ENCODE assay signal across 21 cellular contexts in genomic region chr18:63586966-63587365, GRCh38. TPM values are rescaled to one million over a fixed set of nuclear protein-coding genes. Genes with fewer than 3 reads are reported as not detected.
DNase-seq lines count a peak whose midpoint lies in the region; ATAC-seq and TF ChIP-seq lines count a peak whose summit lies in the region.
"Had no signal": no experiment of that assay in that cellular context is flagged by ENCODE, and none has a peak within 500 bp of the region (broad histone marks: within the 10 kb centered on the region; RNA-seq: fewer than 3 reads in every experiment).

Gene SERPINB13 (plus strand): TSS chr18:63587343. CDS start chr18:63588668, 1,325 bp downstream.

- no TSS peak for BruUV-seq in mammary epithelial cell (replicated peaks; lab: Mats Ljungman, UMichigan)

- H3K27me3 ChIP-seq in HL-60 (ENCODE audit: insufficient read depth, poor library complexity, severe bottlenecking), result no peaks in the 10 kb centered on the region
- H3K27me3 ChIP-seq in mammary epithelial cell (ENCODE audit: insufficient read depth, low read length), result no peaks in the 10 kb centered on the region
- H3K27me3 ChIP-seq in foreskin keratinocyte, result no peaks in the 10 kb centered on the region
- no peaks in the 10 kb centered on the region for H3K27me3 ChIP-seq in smooth muscle cell (ENCODE audit: low read depth)
- H3K27me3 ChIP-seq: BE2C had no signal

- CTCF ChIA-PET in mammary epithelial cell (lab: Charles Lee; ENCODE audit: low non-redundant PET), result interaction anchor here (0.6 kb wide), 2 partner anchors 69 to 155 kb away, joined by 14 to 15 read pairs; no protein-coding TSS in a partner anchor

- H3K4me2 ChIP-seq in mammary epithelial cell (ENCODE audit: insufficient read depth, low read depth, low read length) (peak within 1 kb of the TSS; percentile 87), smooth muscle cell (peak within 1 kb of the TSS; percentile 21)

- H3F3A ChIP-seq in smooth muscle cell (ENCODE audit: low read depth), result no peaks in the 10 kb centered on the region

- in situ Hi-C loops in mammary epithelial cell (cut with MboI; ENCODE audit: low sequenced_read_pairs in 2 of 2), result no loop called here

- H3K27ac ChIP-seq in HL-60 (replicated peaks), result peak within 1 kb of the TSS; percentile 54
- peak within 1 kb of the TSS; percentile 93 for H3K27ac ChIP-seq in mammary epithelial cell (ENCODE audit: insufficient read depth, low read depth, low read length)
- H3K27ac ChIP-seq in foreskin keratinocyte, result peak within 1 kb of the TSS; percentile 91
- peak within 1 kb of the TSS; percentile 55 for H3K27ac ChIP-seq in smooth muscle cell (ENCODE audit: low read depth)

- TF ChIP-seq CTCF in HL-60 (IDR thresholded peaks at IDR 0.05; ENCODE audit: insufficient read depth, low read length), result no peak
- TF ChIP-seq CTCF in mammary epithelial cell (conservative IDR thresholded peaks at IDR 0.05 in 1 of 2, IDR thresholded peaks at IDR 0.05 in 1 of 2; ENCODE audit: extremely low read depth in 1 of 2, insufficient read depth in 1 of 2, low read depth in 1 of 2, low read length in 2 of 2), result no peak
- peak; percentile 2 for TF ChIP-seq CTCF in foreskin keratinocyte (conservative IDR thresholded peaks at IDR 0.05)
- TF ChIP-seq CTCF in smooth muscle cell (IDR thresholded peaks at IDR 0.05; ENCODE audit: borderline replicate concordance, insufficient read depth, poor library complexity, severe bottlenecking), result no peak

- ATAC-seq in foreskin keratinocyte, result peak; percentile 88
- no peak for ATAC-seq in GM19324 (IDR thresholded peaks at IDR 0.05; ENCODE audit: low FRiP score, unreplicated experiment)

- DNase-seq in HL-60 (ENCODE audit: low read depth in 1 of 2, low spot score in 1 of 2), result no peak
- DNase-seq in mammary epithelial cell, result peak; percentile 91
- peak; percentile 98 to 99 for DNase-seq in foreskin keratinocyte
- DNase-seq in smooth muscle cell (lab: John Stamatoyannopoulos, UW; ENCODE audit: unreplicated experiment), result no peak
- no peak for DNase-seq in NK-92 (lab: John Stamatoyannopoulos, UW; ENCODE audit: unreplicated experiment)
- DNase-seq in CD1c-positive myeloid dendritic cell (ENCODE audit: extremely low spot score), result no peak
- DNase-seq: BE2C; CD4-positive, CD25-positive, alpha-beta regulatory T cell; EL; KBM-7; NCI-H1105; NCI-H146; NCI-H2029; NCI-H345; NCI-H774; OCI-M1; Right ventricle myocardium superior; SW 1271 had no signal

- intact Hi-C loops in mammary epithelial cell (cut with micrococcal nuclease), result loop anchor here (1.0 kb wide), 1 partner anchor 89 kb away; no protein-coding TSS in a partner anchor

- H3K79me2 ChIP-seq in mammary epithelial cell (ENCODE audit: insufficient read depth, low read length), result no peaks in the 10 kb centered on the region
- H3K79me2 ChIP-seq in smooth muscle cell (ENCODE audit: low read depth), result no peaks in the 10 kb centered on the region

- dilution Hi-C loops in mammary epithelial cell (cut with HindIII; ENCODE audit: low sequenced_read_pairs), result loop anchor here (5.0 kb wide), 1 partner anchor 80 kb away; no protein-coding TSS in a partner anchor

- H3K4me1 ChIP-seq in mammary epithelial cell (ENCODE audit: insufficient read depth, low read length) (peaks cover 30% of the 10 kb centered on the region), foreskin keratinocyte (peaks cover 42% of the 10 kb centered on the region), smooth muscle cell (ENCODE audit: low read depth) (peaks cover 5% of the 10 kb centered on the region)
- H3K4me1 ChIP-seq: BE2C had no signal

- H3K4me3 ChIP-seq in HL-60 (replicated peaks; ENCODE audit: insufficient read depth, low read length) (no peak within 1 kb of the TSS), mammary epithelial cell (replicated peaks in 1 of 3; ENCODE audit: insufficient read depth in 1 of 3, low read depth in 2 of 3, low read length in 3 of 3) (peak within 1 kb of the TSS; percentile 42 to 45 (median 45)), smooth muscle cell (peak within 1 kb of the TSS; percentile 19)

- H3K36me3 ChIP-seq in mammary epithelial cell (ENCODE audit: insufficient read depth, low read length), result no peaks in the 10 kb centered on the region
- no peaks in the 10 kb centered on the region for H3K36me3 ChIP-seq in smooth muscle cell (ENCODE audit: low read depth)
- H3K36me3 ChIP-seq: BE2C had no signal

- H4K20me1 ChIP-seq in mammary epithelial cell (ENCODE audit: insufficient read depth, low read length) (no peaks in the 10 kb centered on the region), smooth muscle cell (ENCODE audit: low read depth) (no peaks in the 10 kb centered on the region)

- H2AFZ ChIP-seq in mammary epithelial cell (ENCODE audit: low read depth, low read length), result peak within 1 kb of the TSS; percentile 82
- no peak within 1 kb of the TSS for H2AFZ ChIP-seq in smooth muscle cell (ENCODE audit: low read depth)

- H3K9ac ChIP-seq in mammary epithelial cell (ENCODE audit: insufficient read depth, low read length), result peak within 1 kb of the TSS; percentile 59
- peak within 1 kb of the TSS; percentile 38 for H3K9ac ChIP-seq in smooth muscle cell (ENCODE audit: low read depth)

- H3K9me3 ChIP-seq in mammary epithelial cell (replicated peaks; ENCODE audit: insufficient read depth, low read length) (no peaks in the 10 kb centered on the region), smooth muscle cell (replicated peaks; ENCODE audit: low read depth) (no peaks in the 10 kb centered on the region)
- H3K9me3 ChIP-seq: BE2C had no signal

- WGBS in mammary epithelial cell (ENCODE audit: low coverage, missing lambda C conversion rate), result 8% methylated on average over 4 of the region's 4 CpGs
- WGBS in smooth muscle cell (ENCODE audit: low lambda C conversion rate), result 86% methylated on average over 4 of the region's 4 CpGs

RNA-seq across cellular contexts. Expression of gene SERPINB13, which starts in this region (rescaled TPM):
- total RNA-seq in mammary epithelial cell (10 to 100 TPM in 1 of 2 donors, 1 to 10 TPM in 1; 8.8 to 12.4 TPM), foreskin keratinocyte (5.9 and 6.0 TPM in 2 replicates), smooth muscle cell (103 and 107 TPM in 2 replicates)
- polyA plus RNA-seq in mammary epithelial cell (4.2 TPM), foreskin keratinocyte (2.0 and 2.7 TPM in 2 replicates), smooth muscle cell (12.5 and 18.6 TPM in 2 replicates)
- polyA minus RNA-seq in mammary epithelial cell, result not detected
- total RNA-seq: CD4-positive, CD25-positive, alpha-beta regulatory T cell; HT1080; Right ventricle myocardium superior; SK-MEL-5 had no signal
- polyA plus RNA-seq: CD4-positive, CD25-positive, alpha-beta regulatory T cell had no signal

Comparison
In these comparisons a context has a peak if more than half of its experiments do, and no peak if none do; other contexts are left out.
1. DNase-seq: peak in mammary epithelial cell (single experiment) and foreskin keratinocyte (2 of 2); none in HL-60 (0 of 2), smooth muscle cell (single experiment), NK-92 (single experiment) and CD1c-positive myeloid dendritic cell (single experiment).
2. Peak in every context shown above with its lines, with median percentiles within 50 percentile points of each other: H3K27ac ChIP-seq.